ENCODE assay signal across 22 cellular contexts in the genomic region with DNA sequence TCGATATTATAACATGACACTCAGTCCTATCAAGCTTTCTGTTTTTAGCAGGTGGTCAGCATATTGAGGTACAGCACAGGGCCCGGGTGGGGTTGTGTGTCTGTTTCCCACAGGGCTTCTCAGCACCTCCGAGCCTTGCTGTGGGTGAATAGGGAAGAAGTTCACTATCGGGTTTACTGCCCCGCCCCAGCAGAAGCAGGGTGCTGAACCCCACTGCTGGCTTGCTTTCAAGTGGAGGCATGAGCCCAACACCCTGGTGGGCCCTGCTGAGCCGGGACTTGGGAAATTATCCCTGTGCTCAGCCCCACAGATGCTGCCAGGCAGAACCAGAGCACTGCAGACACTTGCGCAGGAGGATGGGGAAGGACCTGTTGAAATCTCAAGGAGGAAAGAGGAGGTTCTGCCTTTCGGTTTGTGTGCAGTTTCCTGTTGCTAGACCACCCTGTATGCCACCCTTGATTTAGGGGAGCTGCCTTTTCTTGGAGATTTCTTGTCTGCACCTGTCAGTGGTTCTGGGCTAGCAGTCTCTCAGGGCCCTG.
"Had no signal": no experiment of that assay in that cellular context is flagged by ENCODE, and none has a peak within 500 bp of the region (broad histone marks: within the 10 kb centered on the region; RNA-seq: fewer than 3 reads in every experiment).

No MANE protein-coding gene starts in this region.

- ATAC-seq: naive thymus-derived CD8-positive, alpha-beta T cell; natural killer cell treated with Interleukin-12 subunit alpha and Interleukin-12 subunit beta and Interleukin-15 and Interleukin-18, amount 100 ng/mL, for 72 hours; pancreas; psoas muscle; right cardiac atrium; right lobe of liver; stimulated activated effector memory CD8-positive, alpha-beta T cell treated with anti-CD3 and anti-CD28 coated beads, Interleukin-12 subunit alpha, Interleukin-12 subunit beta, amount 100 ng/mL, for 72 hours; stimulated activated naive B cell treated with anti-CD40 and anti-IgM and Interleukin-4, amounts not matched to agents 10 μg/mL and 1 μg/mL and 100 μg/mL, for 72 hours; stimulated activated naive CD8-positive, alpha-beta T cell treated with anti-CD3 and anti-CD28 coated beads, Interleukin-15, amount 100 ng/mL, for 72 hours; upper lobe of right lung had no signal

- DNase-seq: naive B cell; naive thymus-derived CD8-positive, alpha-beta T cell; nephron progenitor cell; nucleus accumbens; pancreas; psoas muscle; right cardiac atrium; right lobe of liver; small intestine; stimulated activated CD4-positive, alpha-beta T cell treated with anti-CD3 and anti-CD28 coated beads, Interleukin-15, amount 100 ng/mL, for 24 hours; stimulated activated CD4-positive, alpha-beta T cell treated with anti-CD3 and anti-CD28 coated beads, Interleukin-2, amount 100 ng/mL, for 24 hours; stimulated activated CD4-positive, alpha-beta T cell treated with anti-CD3 and anti-CD28 coated beads, Interleukin-2, amount 100 ng/mL, for 48 hours; stimulated activated CD4-positive, alpha-beta T cell treated with anti-CD3 and anti-CD28 coated beads, Interleukin-4, amount 100 ng/mL, for 24 hours; stimulated activated naive B cell treated with anti-CD40 and anti-IgM and Interleukin-4, amounts not matched to agents 10 μg/mL and 1 μg/mL and 100 μg/mL, for 72 hours; stimulated activated naive CD4-positive, alpha-beta T cell treated with Interleukin-2 at 50 U/mL for 16 hours; stimulated activated naive CD8-positive, alpha-beta T cell treated with anti-CD3 and anti-CD28 coated beads, Interleukin-15, amount 100 ng/mL, for 72 hours; substantia nigra; testis; transverse colon; upper lobe of right lung had no signal
